25 cellular contexts compared by ENCODE assay signal in the genomic region with DNA sequence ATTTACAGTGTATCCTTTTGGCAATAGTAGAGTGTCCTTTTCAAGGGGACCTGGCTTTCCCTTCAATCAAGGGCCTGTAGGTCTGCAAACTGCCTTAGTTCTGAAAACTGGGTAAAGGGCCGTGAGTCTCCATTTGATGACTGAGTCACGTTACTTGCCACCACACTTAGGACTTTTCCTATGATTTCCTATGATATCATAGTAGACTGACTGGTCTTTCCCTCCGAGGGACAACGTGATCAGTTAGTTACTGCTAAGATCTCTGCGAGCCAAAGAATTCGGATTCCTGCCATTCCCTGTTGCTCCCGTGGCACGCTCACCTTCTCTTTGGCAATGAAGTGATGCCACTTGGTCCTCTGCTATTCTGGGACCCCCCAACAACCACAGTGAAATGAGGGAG. TPM values are rescaled to one million over a fixed set of nuclear protein-coding genes. Genes with fewer than 3 reads are reported as not detected.
"Had no signal": no experiment of that assay in that cellular context is flagged by ENCODE, and none has a peak within 500 bp of the region (broad histone marks: within the 10 kb centered on the region; RNA-seq: fewer than 3 reads in every experiment).

No MANE protein-coding gene starts in this region.

- ATAC-seq: activated naive CD4-positive, alpha-beta T cell treated with anti-CD3 and anti-CD28 coated beads, Interleukin-2, amount 50 U/mL, for 72 hours; foreskin keratinocyte had no signal

- H3K36me3 ChIP-seq: cardiac muscle cell, tibial artery, uterus had no signal

- H3K9me3 ChIP-seq: spleen, tibial artery, uterus had no signal

- DNase-seq: activated CD4-positive, alpha-beta T cell treated with anti-CD3 and anti-CD28 coated beads, Interleukin-2, amount 50 U/mL, for 1 hour; activated CD4-positive, CD25-positive, alpha-beta regulatory T cell treated with anti-CD3 and anti-CD28 coated beads, Interleukin-2, amount 50 U/mL, for 72 hours; activated effector memory CD4-positive, alpha-beta T cell treated with Interleukin-2 at 50 U/mL for 16 hours; activated T-cell treated with anti-CD3 and anti-CD28 coated beads, Interleukin-2, amount 50 U/mL, for 1 hour; amygdala; dermis blood vessel endothelial cell; foreskin keratinocyte; occipital lobe; posterior cingulate gyrus; spleen; stimulated activated CD4-positive, alpha-beta T cell treated with anti-CD3 and anti-CD28 coated beads, Interleukin-4, amount 100 ng/mL, for 4 hours; stimulated activated naive CD4-positive, alpha-beta T cell treated with Interleukin-2 at 50 U/mL for 16 hours; tibial artery; uterus had no signal

- H3K4me3 Mint-ChIP-seq: T-helper 1 cell treated with Interleukin-12 subunit alpha and Interleukin-12 subunit beta and Interleukin-4 antibody, amounts not matched to agents 30 μg/mL and 1 μg/mL, for 36 hours had no signal

- H3K4me1 ChIP-seq: foreskin keratinocyte, tibial artery, uterus had no signal

- H3K27ac Mint-ChIP-seq: activated naive CD4-positive, alpha-beta T cell treated with anti-CD3 and anti-CD28 coated beads, Interleukin-2, amount 50 U/mL, for 72 hours; T-helper 1 cell treated with Interleukin-12 subunit alpha and Interleukin-12 subunit beta and Interleukin-4 antibody, amounts not matched to agents 30 μg/mL and 1 μg/mL, for 36 hours had no signal

- H3K4me3 ChIP-seq: cardiac muscle cell, hepatocyte, lung, spleen, tibial artery, uterus had no signal

- H3K27me3 ChIP-seq: cardiac muscle cell, hepatocyte, spleen, uterus had no signal

- H3K27ac ChIP-seq: cardiac muscle cell, epithelial cell of prostate, foreskin keratinocyte, hepatocyte, spleen, tibial artery, uterus, VCaP had no signal

RNA-seq across cellular contexts. Expression of a gene that starts 8.4 kb away (rescaled TPM):
- total RNA-seq: cardiac muscle cell, fibroblast of lung, foreskin keratinocyte, hepatocyte, renal cortical epithelial cell had no signal
- polyA plus RNA-seq: cardiac muscle cell, fibroblast of lung, foreskin keratinocyte, hepatocyte, keratinocyte, neural cell had no signal
